Comparison of ENCODE assay signal across 24 cellular contexts in the genomic region with DNA sequence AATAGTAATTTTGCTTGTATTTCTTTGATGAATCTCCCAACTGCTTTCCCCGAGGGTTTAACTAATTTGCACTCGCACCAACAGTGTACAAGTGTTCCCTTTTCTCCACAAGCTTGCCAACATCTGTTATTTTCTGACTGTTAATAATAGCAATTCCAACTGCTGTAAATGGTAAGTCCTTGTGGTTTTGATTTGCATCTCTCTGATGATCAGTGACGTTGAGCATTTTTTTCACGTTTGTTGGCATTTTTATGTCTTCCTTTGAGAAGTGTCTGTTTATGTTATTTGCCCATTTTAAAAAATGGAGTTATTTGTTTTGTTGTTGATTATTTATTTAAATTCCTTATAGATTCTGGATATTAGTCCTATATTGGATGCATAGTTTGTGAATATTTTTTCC.
"Had no signal": no experiment of that assay in that cellular context is flagged by ENCODE, and none has a peak within 500 bp of the region (broad histone marks: within the 10 kb centered on the region; RNA-seq: fewer than 3 reads in every experiment).

No MANE protein-coding gene starts in this region.

- H3K27me3 ChIP-seq: body of pancreas, hepatocyte, neutrophil, ovary, right atrium auricular region, tibial artery had no signal

- H3K4me2 ChIP-seq: hepatocyte had no signal

- H3K27ac Mint-ChIP-seq: activated B cell treated with CpG ODN at 0.5 μM for 24 hours; activated CD4-positive, alpha-beta memory T cell treated with anti-CD3 and anti-CD28 coated beads for 36 hours; activated naive CD8-positive, alpha-beta T cell treated with anti-CD3 and anti-CD28 coated beads, Interleukin-2, amount 50 U/mL, for 24 hours; activated T-helper 1 cell treated with anti-CD3 and anti-CD28 coated beads, Interleukin-12 subunit alpha, Interleukin-12 subunit beta, Interleukin-2, Interleukin-4 antibody, amounts not matched to agents 30 ng/mL and 10 ng/mL and 1 ng/mL, durations not matched to agents 14 hours and 24 hours and 36 hours; dendritic cell treated with granulocyte-macrophage colony-stimulating factor and Interleukin-4, amounts not matched to agents 40 ng/mL and 50 ng/mL, for 4 days; nephron had no signal

- DNase-seq: activated B cell treated with CpG ODN at 0.5 μM for 24 hours; activated CD4-positive, alpha-beta memory T cell treated with anti-CD3 and anti-CD28 coated beads for 36 hours; activated CD4-positive, alpha-beta T cell treated with anti-CD3 and anti-CD28 coated beads for 4 hours; activated gamma-delta T cell; activated naive CD4-positive, alpha-beta T cell treated with anti-CD3 and anti-CD28 coated beads, Interleukin-2, amount 50 U/mL, for 16 hours; activated naive CD8-positive, alpha-beta T cell treated with anti-CD3 and anti-CD28 coated beads, Interleukin-2, amount 50 U/mL, for 24 hours; body of pancreas; effector CD8-positive, alpha-beta T cell; erythroblast; glutamatergic neuron; left ventricle myocardium inferior; midbrain; ovary; psoas muscle; stimulated activated CD4-positive, alpha-beta T cell treated with anti-CD3 and anti-CD28 coated beads, Interleukin-4, amount 100 ng/mL, for 24 hours; stimulated activated naive CD8-positive, alpha-beta T cell treated with anti-CD3 and anti-CD28 coated beads, Interleukin-15, Interleukin-2, amounts not matched to agents 100 U/mL and 50 U/mL, for 24 hours; T-helper 9 cell; tibial artery had no signal

- H3K36me3 ChIP-seq: left ventricle myocardium inferior, neutrophil, ovary, right atrium auricular region, tibial artery had no signal

- H3K36me3 Mint-ChIP-seq: activated CD4-positive, alpha-beta memory T cell treated with anti-CD3 and anti-CD28 coated beads for 36 hours had no signal

- H3K4me1 ChIP-seq: body of pancreas, left ventricle myocardium inferior, psoas muscle, right atrium auricular region, tibial artery had no signal

- H3K79me2 ChIP-seq: hepatocyte had no signal

- H3K9me3 ChIP-seq: neutrophil, ovary, psoas muscle had no signal

- H3K9me3 Mint-ChIP-seq: activated B cell treated with CpG ODN at 0.5 μM for 24 hours; activated CD4-positive, alpha-beta memory T cell treated with anti-CD3 and anti-CD28 coated beads for 36 hours; activated naive CD8-positive, alpha-beta T cell treated with anti-CD3 and anti-CD28 coated beads, Interleukin-2, amount 50 U/mL, for 24 hours; activated T-helper 1 cell treated with anti-CD3 and anti-CD28 coated beads, Interleukin-12 subunit alpha, Interleukin-12 subunit beta, Interleukin-2, Interleukin-4 antibody, amounts not matched to agents 30 ng/mL and 10 ng/mL and 1 ng/mL, durations not matched to agents 14 hours and 24 hours and 36 hours had no signal

- H3K27ac ChIP-seq: body of pancreas, hepatocyte, left ventricle myocardium inferior, neutrophil, ovary, psoas muscle, right atrium auricular region, tibial artery had no signal

- H3K4me3 Mint-ChIP-seq: activated B cell treated with CpG ODN at 0.5 μM for 24 hours; activated CD4-positive, alpha-beta memory T cell treated with anti-CD3 and anti-CD28 coated beads for 36 hours; activated naive CD8-positive, alpha-beta T cell treated with anti-CD3 and anti-CD28 coated beads, Interleukin-2, amount 50 U/mL, for 24 hours; activated T-helper 1 cell treated with anti-CD3 and anti-CD28 coated beads, Interleukin-12 subunit alpha, Interleukin-12 subunit beta, Interleukin-2, Interleukin-4 antibody, amounts not matched to agents 30 ng/mL and 10 ng/mL and 1 ng/mL, durations not matched to agents 14 hours and 24 hours and 36 hours; dendritic cell treated with granulocyte-macrophage colony-stimulating factor and Interleukin-4, amounts not matched to agents 40 ng/mL and 50 ng/mL, for 4 days; nephron had no signal

- H3K4me3 ChIP-seq: body of pancreas, hepatocyte, left ventricle myocardium inferior, ovary, psoas muscle, right atrium auricular region, tibial artery had no signal

- H2AFZ ChIP-seq: hepatocyte had no signal

- H3K4me1 Mint-ChIP-seq: nephron had no signal

- H3K27me3 Mint-ChIP-seq: dendritic cell treated with granulocyte-macrophage colony-stimulating factor and Interleukin-4, amounts not matched to agents 40 ng/mL and 50 ng/mL, for 4 days had no signal

- ATAC-seq: activated naive CD8-positive, alpha-beta T cell treated with anti-CD3 and anti-CD28 coated beads, Interleukin-2, amount 50 U/mL, for 24 hours; body of pancreas; psoas muscle; stimulated activated naive CD8-positive, alpha-beta T cell treated with anti-CD3 and anti-CD28 coated beads, Interleukin-15, Interleukin-2, amounts not matched to agents 100 U/mL and 50 U/mL, for 24 hours had no signal
